Comparison of ENCODE assay signal across 8 cellular contexts in genomic region chr14:103518416-103519042, GRCh38. TPM values are rescaled to one million over a fixed set of nuclear protein-coding genes. Genes with fewer than 3 reads are reported as not detected.
A peak's percentile ranks its signal among the peaks of the same experiment; 100 is the strongest.
DNase-seq lines count a peak whose midpoint lies in the region; ATAC-seq and TF ChIP-seq lines count a peak whose summit lies in the region.

No MANE protein-coding gene starts in this region.

- DNase-seq in AG20443 (ENCODE audit: low spot score): peak; percentile 84
- DNase-seq in GM20000 (ENCODE audit: low spot score): peak; percentile 88
- DNase-seq in Peyer's patch: peak; percentile 53 to 82 (median 79)
- DNase-seq in activated naive CD8-positive, alpha-beta T cell treated with anti-CD3 and anti-CD28 coated beads, Interleukin-2, amount 10 ng/mL, durations not matched to agents 7 days and 5 days: peak; percentile 76
- DNase-seq in left cardiac atrium: peak; percentile 65
- DNase-seq in DMS153 (lab: John Stamatoyannopoulos, UW): no peak

- H3K9me3 Mint-ChIP-seq in activated naive CD8-positive, alpha-beta T cell treated with anti-CD3 and anti-CD28 coated beads, Interleukin-2, amount 10 ng/mL, durations not matched to agents 7 days and 5 days: no peaks in the 10 kb centered on the region

- no peak overlapping the region for H3K9ac ChIP-seq in rectal smooth muscle tissue (ENCODE audit: low read length)

- H3K4me1 ChIP-seq in Peyer's patch (peaks cover 0 to 52% (median 21%) of the 10 kb centered on the region in 4 donors), rectal smooth muscle tissue (ENCODE audit: control insufficient read depth, insufficient read depth, low read length) (peaks cover 29% of the 10 kb centered on the region)

- peaks cover 3% of the 10 kb centered on the region for H3K27me3 Mint-ChIP-seq in activated naive CD8-positive, alpha-beta T cell treated with anti-CD3 and anti-CD28 coated beads, Interleukin-2, amount 10 ng/mL, durations not matched to agents 7 days and 5 days

- peak; percentile 42 for ATAC-seq in activated naive CD8-positive, alpha-beta T cell treated with anti-CD3 and anti-CD28 coated beads, Interleukin-2, amount 10 ng/mL, durations not matched to agents 7 days and 5 days (ENCODE audit: low read depth)
- ATAC-seq in left cardiac atrium (peak; percentile 34 to 41), HG02885 (IDR thresholded peaks at IDR 0.05; ENCODE audit: poor library complexity, unreplicated experiment) (no peak)

- no peaks in the 10 kb centered on the region for H3K36me3 ChIP-seq in Peyer's patch
- peaks cover 4% of the 10 kb centered on the region for H3K36me3 ChIP-seq in rectal smooth muscle tissue (ENCODE audit: control insufficient read depth, insufficient read depth, low read length)

- H3K27ac Mint-ChIP-seq in activated naive CD8-positive, alpha-beta T cell treated with anti-CD3 and anti-CD28 coated beads, Interleukin-2, amount 10 ng/mL, durations not matched to agents 7 days and 5 days: no peak overlapping the region

- H3K27me3 ChIP-seq in Peyer's patch (peaks cover 0 to 6% of the 10 kb centered on the region in 2 donors), rectal smooth muscle tissue (ENCODE audit: control insufficient read depth, insufficient read depth, low read length) (no peaks in the 10 kb centered on the region)

- H3K27ac ChIP-seq in Peyer's patch (peak overlapping the region in 1 of 4 donors; percentile 15), rectal smooth muscle tissue (ENCODE audit: low read depth, low read length) (peak overlapping the region; percentile 90)

- intact Hi-C loops in left cardiac atrium (cut with DNase I): loop anchor here in 1 of 2 donors (2.0 kb wide), 1 partner anchor 26 kb away; no protein-coding TSS in a partner anchor

- TF ChIP-seq POLR2A in Peyer's patch (IDR thresholded peaks at IDR 0.05): no peak

- H3K9me3 ChIP-seq in Peyer's patch: no peaks in the 10 kb centered on the region

- POLR2A ChIA-PET in activated naive CD8-positive, alpha-beta T cell treated with anti-CD3 and anti-CD28 coated beads, Interleukin-2, amount 10 ng/mL, durations not matched to agents 7 days and 5 days (lab: Charles Lee): interaction anchor here (0.6 to 1.6 kb wide), 4 partner anchors 10 to 129 kb away, joined by 3 to 6 read pairs (median 3); partner anchors contain the start of genes BAG5, COA8 and TRMT61A

- peak overlapping the region; percentile 13 for H3K4me3 Mint-ChIP-seq in activated naive CD8-positive, alpha-beta T cell treated with anti-CD3 and anti-CD28 coated beads, Interleukin-2, amount 10 ng/mL, durations not matched to agents 7 days and 5 days

- H3K36me3 Mint-ChIP-seq in activated naive CD8-positive, alpha-beta T cell treated with anti-CD3 and anti-CD28 coated beads, Interleukin-2, amount 10 ng/mL, durations not matched to agents 7 days and 5 days: no peaks in the 10 kb centered on the region

- H3K4me1 Mint-ChIP-seq in activated naive CD8-positive, alpha-beta T cell treated with anti-CD3 and anti-CD28 coated beads, Interleukin-2, amount 10 ng/mL, durations not matched to agents 7 days and 5 days: peaks cover 8% of the 10 kb centered on the region

- H3K4me3 ChIP-seq in Peyer's patch (no peak overlapping the region), rectal smooth muscle tissue (ENCODE audit: low read length) (no peak overlapping the region)

- TF ChIP-seq CTCF in GM20000 (IDR thresholded peaks at IDR 0.05; ENCODE audit: extremely low read depth, missing control alignments): peak; percentile 93
- peak; percentile 66 to 91 (median 86) for TF ChIP-seq CTCF in Peyer's patch (IDR thresholded peaks at IDR 0.05)

RNA-seq across cellular contexts. Expression of gene CKB, which starts 4.1 kb away (rescaled TPM):
- 100 to 1,000 TPM in 1 of 4 donors, 10 to 100 TPM in 3; 40.1 to 101 (median 68.4) TPM for total RNA-seq in Peyer's patch
- total RNA-seq in activated naive CD8-positive, alpha-beta T cell treated with anti-CD3 and anti-CD28 coated beads, Interleukin-2, amount 10 ng/mL, durations not matched to agents 7 days and 5 days: 1 to 10 TPM; 4.3 to 4.4 TPM
- 100 to 1,000 TPM; 407 to 412 TPM for total RNA-seq in left cardiac atrium

RNA-seq across cellular contexts. Expression of gene TRMT61A, which starts 10.5 kb away (rescaled TPM):
- total RNA-seq in Peyer's patch (10 to 100 TPM in 1 of 4 donors, 1 to 10 TPM in 3; 6.1 to 13.9 (median 8.7) TPM), left cardiac atrium (1 to 10 TPM; 6.0 to 8.5 TPM)
- total RNA-seq in activated naive CD8-positive, alpha-beta T cell treated with anti-CD3 and anti-CD28 coated beads, Interleukin-2, amount 10 ng/mL, durations not matched to agents 7 days and 5 days: 1 to 10 TPM; 7.8 to 9.2 TPM

RNA-seq across cellular contexts. Expression of gene BAG5, which starts 43.9 kb away (rescaled TPM):
- total RNA-seq in Peyer's patch (10 to 100 TPM; 18.0 to 38.0 (median 19.5) TPM), left cardiac atrium (10 to 100 TPM; 15.2 to 23.6 TPM)
- 10 to 100 TPM; 31.7 to 32.3 TPM for total RNA-seq in activated naive CD8-positive, alpha-beta T cell treated with anti-CD3 and anti-CD28 coated beads, Interleukin-2, amount 10 ng/mL, durations not matched to agents 7 days and 5 days

RNA-seq across cellular contexts. Expression of gene COA8, which starts 44.2 kb away (rescaled TPM):
- total RNA-seq in Peyer's patch: 10 to 100 TPM; 13.6 to 20.8 (median 17.9) TPM
- total RNA-seq in activated naive CD8-positive, alpha-beta T cell treated with anti-CD3 and anti-CD28 coated beads, Interleukin-2, amount 10 ng/mL, durations not matched to agents 7 days and 5 days: 10 to 100 TPM; 26.7 to 29.5 TPM
- 10 to 100 TPM; 37.8 to 42.5 TPM for total RNA-seq in left cardiac atrium

Comparison
In these comparisons a context has a peak if more than half of its experiments do, and no peak if none do; other contexts are left out.
1. RNA of gene CKB, which starts 4.1 kb away (total RNA-seq): 407 to 412 TPM in left cardiac atrium and 40.1 to 101 TPM in Peyer's patch; 4.3 to 4.4 TPM in activated naive CD8-positive, alpha-beta T cell treated with anti-CD3 and anti-CD28 coated beads, Interleukin-2, amount 10 ng/mL, durations not matched to agents 7 days and 5 days; every median in the first group is over 4 times any median in the second.